In genomic region chr7:94908204-94909022, GRCh38 we compare ENCODE assay signal across 7 cellular contexts.
DNase-seq lines count a peak whose midpoint lies in the region; ATAC-seq and TF ChIP-seq lines count a peak whose summit lies in the region.

No MANE protein-coding gene starts in this region.

- no peaks in the 10 kb centered on the region for H3K9me3 ChIP-seq in effector memory CD4-positive, alpha-beta T cell (ENCODE audit: control insufficient read depth, low read length)

- in situ Hi-C loops in GM13976 (cut with MboI; ENCODE audit: low sequenced_read_pairs, unreplicated experiment): no loop called here

- H3K4me3 ChIP-seq in effector memory CD4-positive, alpha-beta T cell (ENCODE audit: insufficient read depth, low read depth, low read length, poor library complexity, severe bottlenecking): no peak overlapping the region

- H3K36me3 Mint-ChIP-seq in stimulated activated effector memory CD8-positive, alpha-beta T cell treated with anti-CD3 and anti-CD28 coated beads, Interleukin-12 subunit alpha, Interleukin-12 subunit beta, amount 100 ng/mL, for 72 hours: no peaks in the 10 kb centered on the region

- no peak overlapping the region for H3K27ac Mint-ChIP-seq in stimulated activated effector memory CD8-positive, alpha-beta T cell treated with anti-CD3 and anti-CD28 coated beads, Interleukin-12 subunit alpha, Interleukin-12 subunit beta, amount 100 ng/mL, for 72 hours

- no peaks in the 10 kb centered on the region for H3K36me3 ChIP-seq in effector memory CD4-positive, alpha-beta T cell (ENCODE audit: control insufficient read depth, insufficient read depth, low read length)

- no peak overlapping the region for H3K27ac ChIP-seq in effector memory CD4-positive, alpha-beta T cell (ENCODE audit: insufficient read depth, low read length, poor library complexity, severe bottlenecking)

- H3K4me3 Mint-ChIP-seq in stimulated activated effector memory CD8-positive, alpha-beta T cell treated with anti-CD3 and anti-CD28 coated beads, Interleukin-12 subunit alpha, Interleukin-12 subunit beta, amount 100 ng/mL, for 72 hours: peak overlapping the region; percentile 18

- no peak for TF ChIP-seq CTCF in GM13976 (IDR thresholded peaks at IDR 0.05; ENCODE audit: borderline replicate concordance, control extremely low read depth, extremely low read depth, insufficient read depth, missing control alignments)

- H3K9me3 Mint-ChIP-seq in stimulated activated effector memory CD8-positive, alpha-beta T cell treated with anti-CD3 and anti-CD28 coated beads, Interleukin-12 subunit alpha, Interleukin-12 subunit beta, amount 100 ng/mL, for 72 hours: no peaks in the 10 kb centered on the region

- H3K4me1 ChIP-seq in effector memory CD4-positive, alpha-beta T cell (ENCODE audit: control insufficient read depth, insufficient read depth, low read length, poor library complexity, severe bottlenecking): no peaks in the 10 kb centered on the region

- no peaks in the 10 kb centered on the region for H3K4me1 Mint-ChIP-seq in stimulated activated effector memory CD8-positive, alpha-beta T cell treated with anti-CD3 and anti-CD28 coated beads, Interleukin-12 subunit alpha, Interleukin-12 subunit beta, amount 100 ng/mL, for 72 hours

- no peak for ATAC-seq in stimulated activated effector memory CD8-positive, alpha-beta T cell treated with anti-CD3 and anti-CD28 coated beads, Interleukin-12 subunit alpha, Interleukin-12 subunit beta, amount 100 ng/mL, for 72 hours
- ATAC-seq in GM19455 (IDR thresholded peaks at IDR 0.05; ENCODE audit: unreplicated experiment): no peak

- peaks cover 16% of the 10 kb centered on the region for H3K27me3 ChIP-seq in effector memory CD4-positive, alpha-beta T cell (replicated peaks; ENCODE audit: control insufficient read depth, insufficient read depth, low read length, poor library complexity, severe bottlenecking)

- peak; percentile 18 for DNase-seq in GM13976 (ENCODE audit: low spot score)
- DNase-seq in NCI-H2107 (lab: John Stamatoyannopoulos, UW): peak; percentile 48
- DNase-seq in cerebellar cortex (ENCODE audit: low spot score): peak; percentile 78
- peak; percentile 67 for DNase-seq in kidney tubule cell (ENCODE audit: low spot score)
- DNase-seq in stimulated activated effector memory CD8-positive, alpha-beta T cell treated with anti-CD3 and anti-CD28 coated beads, Interleukin-12 subunit alpha, Interleukin-12 subunit beta, amount 100 ng/mL, for 72 hours (ENCODE audit: low spot score in 2 of 2): no peak
- no peak for DNase-seq in effector memory CD4-positive, alpha-beta T cell

Comparison
In these comparisons a context has a peak if more than half of its experiments do, and no peak if none do; other contexts are left out.
1. DNase-seq: peak in GM13976 (single experiment), NCI-H2107 (single experiment), cerebellar cortex (single experiment) and kidney tubule cell (single experiment); none in stimulated activated effector memory CD8-positive, alpha-beta T cell treated with anti-CD3 and anti-CD28 coated beads, Interleukin-12 subunit alpha, Interleukin-12 subunit beta, amount 100 ng/mL, for 72 hours (0 of 2) and effector memory CD4-positive, alpha-beta T cell (0 of 3).